19 cellular contexts compared by ENCODE assay signal in genomic region chr5:175377816-175378215, GRCh38.
A peak's percentile ranks its signal among the peaks of the same experiment; 100 is the strongest.
DNase-seq lines count a peak whose midpoint lies in the region; ATAC-seq and TF ChIP-seq lines count a peak whose summit lies in the region.
"Had no signal": no experiment of that assay in that cellular context is flagged by ENCODE, and none has a peak within 500 bp of the region (broad histone marks: within the 10 kb centered on the region; RNA-seq: fewer than 3 reads in every experiment).

No MANE protein-coding gene starts in this region.

- no peak for TF ChIP-seq CTCF in RWPE2 (IDR thresholded peaks at IDR 0.05; ENCODE audit: poor library complexity, severe bottlenecking)

- no peaks in the 10 kb centered on the region for H3K36me3 Mint-ChIP-seq in activated CD4-positive, alpha-beta T cell treated with anti-CD3 and anti-CD28 coated beads, Interleukin-2, amount 10 ng/mL, durations not matched to agents 24 days and 14 days (ENCODE audit: low read depth)
- H3K36me3 Mint-ChIP-seq: CD14-positive monocyte, IgD-negative memory B cell had no signal

- no peaks in the 10 kb centered on the region for H3K9me3 ChIP-seq in RWPE2 (ENCODE audit: severe bottlenecking)

- H3K27ac Mint-ChIP-seq in activated CD4-positive, alpha-beta T cell treated with anti-CD3 and anti-CD28 coated beads, Interleukin-2, amount 10 ng/mL, durations not matched to agents 24 days and 14 days, result no peak overlapping the region
- H3K27ac Mint-ChIP-seq: B cell, CD14-positive monocyte, H9, IgD-negative memory B cell had no signal

- H3K27ac ChIP-seq in RWPE2 (ENCODE audit: poor library complexity, severe bottlenecking) (peak overlapping the region; percentile 69), epithelial cell of prostate (peak overlapping the region; percentile 67)

- intact Hi-C loops in activated CD4-positive, alpha-beta T cell treated with anti-CD3 and anti-CD28 coated beads, Interleukin-2, amount 10 ng/mL, durations not matched to agents 24 days and 14 days (cut with micrococcal nuclease), result no loop called here

- no peaks in the 10 kb centered on the region for H3K9me3 Mint-ChIP-seq in activated CD4-positive, alpha-beta T cell treated with anti-CD3 and anti-CD28 coated beads, Interleukin-2, amount 10 ng/mL, durations not matched to agents 24 days and 14 days
- H3K9me3 Mint-ChIP-seq: H9 had no signal

- peaks cover 11% of the 10 kb centered on the region for H3K27me3 Mint-ChIP-seq in activated CD4-positive, alpha-beta T cell treated with anti-CD3 and anti-CD28 coated beads, Interleukin-2, amount 10 ng/mL, durations not matched to agents 24 days and 14 days

- H3K4me1 ChIP-seq in RWPE2 (ENCODE audit: insufficient read depth, poor library complexity, severe bottlenecking), result peaks cover 16% of the 10 kb centered on the region

- DNase-seq in A172 (ENCODE audit: low spot score) (peak; percentile 27), HT-29 (ENCODE audit: low spot score) (peak; percentile 38), RWPE2 (ENCODE audit: low spot score) (no peak), epithelial cell of prostate (ENCODE audit: low read depth, low spot score) (no peak), LoVo (ENCODE audit: low spot score) (no peak)
- DNase-seq in activated CD4-positive, alpha-beta T cell treated with anti-CD3 and anti-CD28 coated beads, Interleukin-2, amount 10 ng/mL, durations not matched to agents 24 days and 14 days, result no peak
- DNase-seq: 8988T, DND-41, H9, NCI-H1694 treated with DMSO at 0.1 percent for 48 hours, NCI-H2107, NCI-H446 treated with DMSO at 0.1 percent for 48 hours, NCI-H526 treated with DMSO at 0.1 percent for 48 hours had no signal

- no peaks in the 10 kb centered on the region for H3K4me1 Mint-ChIP-seq in activated CD4-positive, alpha-beta T cell treated with anti-CD3 and anti-CD28 coated beads, Interleukin-2, amount 10 ng/mL, durations not matched to agents 24 days and 14 days
- H3K4me1 Mint-ChIP-seq: B cell, CD14-positive monocyte had no signal

- H3K36me3 ChIP-seq in RWPE2 (ENCODE audit: low read depth), result no peaks in the 10 kb centered on the region

- H3K27me3 ChIP-seq in RWPE2 (ENCODE audit: insufficient read depth, poor library complexity, severe bottlenecking), result no peaks in the 10 kb centered on the region

- H3K4me3 Mint-ChIP-seq in activated CD4-positive, alpha-beta T cell treated with anti-CD3 and anti-CD28 coated beads, Interleukin-2, amount 10 ng/mL, durations not matched to agents 24 days and 14 days, result no peak overlapping the region
- H3K4me3 Mint-ChIP-seq: B cell, CD14-positive monocyte, H9, IgD-negative memory B cell had no signal

- ATAC-seq in RWPE2 (ENCODE audit: low read depth) (no peak), GM21576 (IDR thresholded peaks at IDR 0.05; ENCODE audit: unreplicated experiment) (no peak), HG02938 (IDR thresholded peaks at IDR 0.05; ENCODE audit: unreplicated experiment) (no peak)
- ATAC-seq: GM12878 had no signal

- H3K4me3 ChIP-seq in RWPE2 (ENCODE audit: severe bottlenecking), result no peak overlapping the region
- H3K4me3 ChIP-seq: GM12878 had no signal

Comparison
In these comparisons a context has a peak if more than half of its experiments do, and no peak if none do; other contexts are left out.
1. DNase-seq: peak in A172 (single experiment) and HT-29 (single experiment); none in RWPE2 (single experiment), epithelial cell of prostate (single experiment), activated CD4-positive, alpha-beta T cell treated with anti-CD3 and anti-CD28 coated beads, Interleukin-2, amount 10 ng/mL, durations not matched to agents 24 days and 14 days (single experiment) and LoVo (single experiment).